36 cellular contexts compared by ENCODE assay signal in genomic region chr11:33926954-33927552, GRCh38. TPM values are rescaled to one million over a fixed set of nuclear protein-coding genes. Genes with fewer than 3 reads are reported as not detected.
"Had no signal": no experiment of that assay in that cellular context is flagged by ENCODE, and none has a peak within 500 bp of the region (broad histone marks: within the 10 kb centered on the region; RNA-seq: fewer than 3 reads in every experiment).

No MANE protein-coding gene starts in this region.

- H3K36me3 ChIP-seq: cardiac muscle cell, colonic mucosa, esophagus squamous epithelium, left lung, lower lobe of right lung, ovary, stomach, thyroid gland, upper lobe of right lung had no signal

- FAIRE-seq: endometrium, islet of Langerhans, small intestine had no signal

- H3K9me3 ChIP-seq: colonic mucosa, lower lobe of right lung, mucosa of descending colon, ovary, thyroid gland, upper lobe of right lung had no signal

- ATAC-seq: activated CD8-positive, alpha-beta memory T cell treated with anti-CD3 and anti-CD28 coated beads, Interleukin-2, amount 10 ng/mL, durations not matched to agents 7 days and 5 days; activated CD8-positive, alpha-beta T cell treated with anti-CD3 and anti-CD28 coated beads, Interleukin-2, amount 10 ng/mL, durations not matched to agents 7 days and 5 days; activated naive CD4-positive, alpha-beta T cell treated with anti-CD3 and anti-CD28 coated beads, Interleukin-2, amount 50 U/mL, for 72 hours; activated T-cell treated with anti-CD3 and anti-CD28 coated beads, Interleukin-2, amount 50 U/mL, for 72 hours; left lung; mucosa of descending colon; sciatic nerve; stimulated activated memory B cell treated with anti-CD40 and anti-IgM and Interleukin-4, amounts not matched to agents 10 μg/mL and 1 μg/mL and 100 μg/mL, for 72 hours; upper lobe of right lung; WTC11 had no signal

- H3K27ac ChIP-seq: cardiac muscle cell, colonic mucosa, epithelial cell of prostate, esophagus squamous epithelium, left lung, lower lobe of right lung, ovary, stomach, thyroid gland, upper lobe of right lung had no signal

- DNase-seq: activated CD4-positive, alpha-beta T cell treated with anti-CD3 and anti-CD28 coated beads for 1 hour; activated CD4-positive, alpha-beta T cell treated with anti-CD3 and anti-CD28 coated beads, Interleukin-2, amount 50 U/mL, for 1 hour; activated CD8-positive, alpha-beta memory T cell treated with anti-CD3 and anti-CD28 coated beads, Interleukin-2, amount 10 ng/mL, durations not matched to agents 7 days and 5 days; activated CD8-positive, alpha-beta T cell treated with anti-CD3 and anti-CD28 coated beads, Interleukin-2, amount 10 ng/mL, durations not matched to agents 7 days and 5 days; activated naive CD4-positive, alpha-beta T cell; activated T-cell treated with anti-CD3 and anti-CD28 coated beads for 4 hours; activated T-cell treated with anti-CD3 and anti-CD28 coated beads, Interleukin-2, amount 50 U/mL, for 72 hours; anterior cingulate cortex; cerebellar nuclear complex; colonic mucosa; effector CD8-positive, alpha-beta T cell; esophagus squamous epithelium; foreskin melanocyte; left lung; lower lobe of right lung; mucosa of descending colon; naive B cell; nephron progenitor cell; ovary; retina; small intestine; stimulated activated CD4-positive, alpha-beta T cell treated with anti-CD3 and anti-CD28 coated beads, Interleukin-1b, Interleukin-23, amount 100 ng/mL, for 48 hours; stimulated activated CD4-positive, alpha-beta T cell treated with anti-CD3 and anti-CD28 coated beads, Interleukin-4, amount 100 ng/mL, for 4 hours; stimulated activated CD8-positive, alpha-beta memory T cell treated with anti-CD3 and anti-CD28 coated beads, Interleukin-4, amount 100 ng/mL, for 48 hours; stomach; T-helper 2 cell; thyroid gland; upper lobe of right lung had no signal

- H3K27me3 ChIP-seq: cardiac muscle cell, colonic mucosa, left lung, ovary, stomach, thyroid gland, upper lobe of right lung had no signal

- H3K4me3 ChIP-seq: cardiac muscle cell, colonic mucosa, esophagus squamous epithelium, left lung, lower lobe of right lung, mucosa of descending colon, ovary, stomach, thyroid gland, upper lobe of right lung had no signal

- H3K4me1 ChIP-seq: colonic mucosa had no signal

RNA-seq across cellular contexts. Expression of gene LMO2, which starts 35.2 kb away (rescaled TPM):
- total RNA-seq: activated CD8-positive, alpha-beta memory T cell treated with anti-CD3 and anti-CD28 coated beads, Interleukin-2, amount 10 ng/mL, durations not matched to agents 7 days and 5 days; activated CD8-positive, alpha-beta T cell treated with anti-CD3 and anti-CD28 coated beads, Interleukin-2, amount 10 ng/mL, durations not matched to agents 7 days and 5 days; activated naive CD4-positive, alpha-beta T cell treated with anti-CD3 and anti-CD28 coated beads, Interleukin-2, amount 50 U/mL, for 72 hours; activated T-cell treated with anti-CD3 and anti-CD28 coated beads, Interleukin-2, amount 50 U/mL, for 72 hours had no signal
